In the genomic region with DNA sequence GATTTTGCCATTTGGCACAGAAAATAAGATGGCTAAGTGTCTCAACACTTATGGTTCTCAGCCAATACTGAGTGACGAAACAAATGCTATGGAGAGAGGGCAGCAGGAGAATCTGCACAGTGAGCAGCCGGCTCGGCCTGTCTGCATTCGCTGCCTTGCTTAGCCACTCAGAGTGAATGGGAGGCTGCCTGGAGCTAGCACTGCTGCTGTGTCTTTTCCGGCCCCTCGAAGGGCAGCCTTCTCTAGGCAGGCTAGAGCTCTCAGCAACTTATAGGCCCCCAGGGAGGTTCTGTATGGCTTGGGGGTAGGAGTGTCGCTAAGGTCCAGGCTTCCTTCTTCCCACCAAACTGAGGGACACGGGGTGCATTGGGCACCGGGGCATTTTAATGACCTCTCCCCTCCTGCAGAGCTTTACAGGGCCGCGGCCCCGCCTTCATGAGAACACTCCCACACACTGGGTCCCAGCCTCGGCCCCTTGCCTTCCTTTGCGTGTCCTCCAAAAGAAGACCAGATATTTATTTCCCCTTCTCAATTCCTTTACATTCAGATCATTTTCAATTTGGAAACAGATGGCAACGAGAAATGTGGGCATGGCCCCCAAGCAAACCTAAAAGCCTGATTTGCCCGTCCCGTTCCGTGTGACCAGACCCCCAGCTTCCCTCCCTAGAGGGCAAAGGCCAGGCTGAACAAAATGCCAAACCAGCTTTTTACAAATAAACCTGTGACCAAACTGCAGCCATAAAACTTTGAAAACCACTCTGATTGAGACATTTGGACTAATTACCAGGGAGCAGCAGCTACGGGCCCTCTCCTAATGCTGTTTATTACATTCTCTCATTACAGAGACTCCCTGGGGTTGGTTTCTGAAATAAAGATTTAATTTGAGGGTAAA, we compare ENCODE assay signal across 30 cellular contexts.
A peak's percentile ranks its signal among the peaks of the same experiment; 100 is the strongest.
DNase-seq lines count a peak whose midpoint lies in the region; TF ChIP-seq lines count a peak whose summit lies in the region.
"Had no signal": no experiment of that assay in that cellular context is flagged by ENCODE, and none has a peak within 500 bp of the region (broad histone marks: within the 10 kb centered on the region; RNA-seq: fewer than 3 reads in every experiment).

No MANE protein-coding gene starts in this region.

- no peak for TF ChIP-seq EP300 in stomach (IDR thresholded peaks at IDR 0.05)

- peak; percentile 40 for DNase-seq in HCEC 1CT
- no peak for DNase-seq in colonic mucosa
- DNase-seq in left kidney (ENCODE audit: low read depth, low spot score), result peak; percentile 66
- no peak for DNase-seq in stomach
- no peak for DNase-seq in foreskin melanocyte
- no peak for DNase-seq in stimulated activated CD8-positive, alpha-beta memory T cell treated with anti-CD3 and anti-CD28 coated beads, Interleukin-4, amount 100 ng/mL, for 48 hours
- DNase-seq in head of caudate nucleus, result no peak
- DNase-seq: activated B cell treated with CpG ODN at 0.5 μM for 24 hours; activated CD4-positive, alpha-beta T cell treated with anti-CD3 and anti-CD28 coated beads, Interleukin-2, amount 10 ng/mL, durations not matched to agents 7 days and 5 days; activated gamma-delta T cell; activated naive CD8-positive, alpha-beta T cell treated with anti-CD3 and anti-CD28 coated beads for 36 hours; activated T-cell treated with anti-CD3 and anti-CD28 coated beads, Interleukin-2, amount 50 U/mL, for 1 hour; cortex of kidney; effector memory CD8-positive, alpha-beta T cell; immature natural killer cell; left cardiac atrium; mammary epithelial cell; NCI-H1048; NCI-H1694 treated with DMSO at 0.1 percent for 48 hours; NCI-H2171; NCI-H510A; spleen; stimulated activated CD4-positive, alpha-beta T cell treated with anti-CD3 and anti-CD28 coated beads, Interleukin-2, amount 100 ng/mL, for 24 hours; T-cell; uterus had no signal

- TF ChIP-seq CTCF in colonic mucosa (IDR thresholded peaks at IDR 0.05) (no peak), stomach (IDR thresholded peaks at IDR 0.05) (no peak)

- H3K9me3 ChIP-seq in colonic mucosa (no peaks in the 10 kb centered on the region), stomach (no peaks in the 10 kb centered on the region)
- H3K9me3 ChIP-seq: ascending aorta, right atrium auricular region, thoracic aorta, uterus had no signal

- intact Hi-C loops in colonic mucosa (cut with DNase I) (no loop called here), stomach (cut with DNase I; ENCODE audit: low total_unique reads) (no loop called here), head of caudate nucleus (cut with DNase I) (no loop called here)

- H3K27ac ChIP-seq in colonic mucosa (peak overlapping the region; percentile 5), stomach (peak overlapping the region; percentile 10 to 64 (median 34))
- H3K27ac ChIP-seq: ascending aorta, cardiac muscle cell, foreskin keratinocyte, right atrium auricular region, spleen, thoracic aorta, uterus had no signal

- WGBS in stomach, 5 donors, result 65 to 77% (median 73%) methylated on average over 19 of the region's 19 CpGs

- no peaks in the 10 kb centered on the region for H3K4me1 ChIP-seq in colonic mucosa
- no peaks in the 10 kb centered on the region for H3K4me1 ChIP-seq in stomach
- H3K4me1 ChIP-seq: ascending aorta, right atrium auricular region, spleen, uterus had no signal

- no peak for TF ChIP-seq POLR2A in stomach (IDR thresholded peaks at IDR 0.05)

- H3K36me3 ChIP-seq in colonic mucosa, result no peaks in the 10 kb centered on the region
- H3K36me3 ChIP-seq in stomach, result no peaks in the 10 kb centered on the region
- H3K36me3 ChIP-seq: ascending aorta, cardiac muscle cell, right atrium auricular region, spleen, thoracic aorta, uterus had no signal

- H3K9ac ChIP-seq in colonic mucosa (ENCODE audit: low read depth in 2 of 2, low read length in 2 of 2), result no peak overlapping the region

- H3K4me3 ChIP-seq in colonic mucosa (no peak overlapping the region), stomach (no peak overlapping the region)
- H3K4me3 ChIP-seq: ascending aorta, cardiac muscle cell, right atrium auricular region, spleen, thoracic aorta, uterus had no signal

- H3K27me3 ChIP-seq in colonic mucosa (no peaks in the 10 kb centered on the region), stomach (no peaks in the 10 kb centered on the region)
- H3K27me3 ChIP-seq: ascending aorta, cardiac muscle cell, foreskin keratinocyte, right atrium auricular region, spleen, uterus had no signal

Comparison
In these comparisons a context has a peak if more than half of its experiments do, and no peak if none do; other contexts are left out.
1. DNase-seq: peak in HCEC 1CT (single experiment) and left kidney (single experiment); none in colonic mucosa (single experiment), stomach (single experiment), foreskin melanocyte (single experiment), stimulated activated CD8-positive, alpha-beta memory T cell treated with anti-CD3 and anti-CD28 coated beads, Interleukin-4, amount 100 ng/mL, for 48 hours (single experiment) and head of caudate nucleus (0 of 42).